ENCODE assay signal across 1 cellular context in the genomic region with DNA sequence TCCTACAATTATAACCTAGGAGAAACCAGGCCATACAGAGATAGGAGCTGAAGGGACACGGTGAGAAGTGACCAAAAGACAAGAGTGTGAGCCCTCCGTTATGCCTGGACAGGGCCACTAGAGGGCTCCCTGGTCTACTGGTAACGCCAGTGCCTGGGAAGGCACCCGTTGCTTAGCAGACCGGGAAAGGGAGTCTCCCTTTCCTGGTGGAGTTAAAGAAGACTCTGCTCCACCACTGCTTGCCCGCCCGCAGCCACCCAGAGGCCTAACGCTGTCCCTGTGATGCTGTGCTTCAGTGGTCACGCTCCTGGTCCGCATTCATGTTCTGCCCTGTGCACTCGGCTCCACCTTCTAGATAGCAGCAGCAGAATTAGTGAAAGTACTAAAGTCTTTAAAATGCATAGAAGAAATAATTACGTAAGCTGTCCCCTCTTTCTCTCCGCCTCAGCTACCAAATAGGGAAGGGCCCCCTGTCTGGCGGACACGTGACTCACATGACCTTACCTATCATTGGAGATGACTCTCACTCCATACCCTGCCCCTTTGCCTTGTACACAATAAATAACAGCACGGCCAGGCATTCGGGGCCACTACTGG.
TF ChIP-seq lines count a peak whose summit lies in the region.

No MANE protein-coding gene starts in this region.

TF ChIP-seq in GM12878, 131 proteins besides CTCF, POLR2A, EP300 and RAD21:
- peak in 1 of 2 experiments; percentile 30; a peak in 2 of 4 replicates for TF ChIP-seq BHLHE40 (IDR thresholded peaks at IDR 0.05; ENCODE audit: borderline replicate concordance in 1 of 2, low read depth in 2 of 2, low read length in 1 of 2)
- peak; percentile 59 for TF ChIP-seq IKZF1 (conservative IDR thresholded peaks at IDR 0.05)
- TF ChIP-seq RB1 (IDR thresholded peaks at IDR 0.05; ENCODE audit: borderline replicate concordance) = peak; percentile 58; the same call in 1 of the 2 replicates
- peak; percentile 71 for TF ChIP-seq SMC3 (IDR thresholded peaks at IDR 0.05; ENCODE audit: borderline replicate concordance, low read length)
- 0 out of 2 replicates have a peak, but pooled peaks have one; percentile 30 for TF ChIP-seq LARP7 (IDR thresholded peaks at IDR 0.05)
- no peak for TF ChIP-seq POLR2AphosphoS2 (IDR thresholded peaks at IDR 0.05; ENCODE audit: low read depth, low read length)
- TF ChIP-seq, protein P1, sequence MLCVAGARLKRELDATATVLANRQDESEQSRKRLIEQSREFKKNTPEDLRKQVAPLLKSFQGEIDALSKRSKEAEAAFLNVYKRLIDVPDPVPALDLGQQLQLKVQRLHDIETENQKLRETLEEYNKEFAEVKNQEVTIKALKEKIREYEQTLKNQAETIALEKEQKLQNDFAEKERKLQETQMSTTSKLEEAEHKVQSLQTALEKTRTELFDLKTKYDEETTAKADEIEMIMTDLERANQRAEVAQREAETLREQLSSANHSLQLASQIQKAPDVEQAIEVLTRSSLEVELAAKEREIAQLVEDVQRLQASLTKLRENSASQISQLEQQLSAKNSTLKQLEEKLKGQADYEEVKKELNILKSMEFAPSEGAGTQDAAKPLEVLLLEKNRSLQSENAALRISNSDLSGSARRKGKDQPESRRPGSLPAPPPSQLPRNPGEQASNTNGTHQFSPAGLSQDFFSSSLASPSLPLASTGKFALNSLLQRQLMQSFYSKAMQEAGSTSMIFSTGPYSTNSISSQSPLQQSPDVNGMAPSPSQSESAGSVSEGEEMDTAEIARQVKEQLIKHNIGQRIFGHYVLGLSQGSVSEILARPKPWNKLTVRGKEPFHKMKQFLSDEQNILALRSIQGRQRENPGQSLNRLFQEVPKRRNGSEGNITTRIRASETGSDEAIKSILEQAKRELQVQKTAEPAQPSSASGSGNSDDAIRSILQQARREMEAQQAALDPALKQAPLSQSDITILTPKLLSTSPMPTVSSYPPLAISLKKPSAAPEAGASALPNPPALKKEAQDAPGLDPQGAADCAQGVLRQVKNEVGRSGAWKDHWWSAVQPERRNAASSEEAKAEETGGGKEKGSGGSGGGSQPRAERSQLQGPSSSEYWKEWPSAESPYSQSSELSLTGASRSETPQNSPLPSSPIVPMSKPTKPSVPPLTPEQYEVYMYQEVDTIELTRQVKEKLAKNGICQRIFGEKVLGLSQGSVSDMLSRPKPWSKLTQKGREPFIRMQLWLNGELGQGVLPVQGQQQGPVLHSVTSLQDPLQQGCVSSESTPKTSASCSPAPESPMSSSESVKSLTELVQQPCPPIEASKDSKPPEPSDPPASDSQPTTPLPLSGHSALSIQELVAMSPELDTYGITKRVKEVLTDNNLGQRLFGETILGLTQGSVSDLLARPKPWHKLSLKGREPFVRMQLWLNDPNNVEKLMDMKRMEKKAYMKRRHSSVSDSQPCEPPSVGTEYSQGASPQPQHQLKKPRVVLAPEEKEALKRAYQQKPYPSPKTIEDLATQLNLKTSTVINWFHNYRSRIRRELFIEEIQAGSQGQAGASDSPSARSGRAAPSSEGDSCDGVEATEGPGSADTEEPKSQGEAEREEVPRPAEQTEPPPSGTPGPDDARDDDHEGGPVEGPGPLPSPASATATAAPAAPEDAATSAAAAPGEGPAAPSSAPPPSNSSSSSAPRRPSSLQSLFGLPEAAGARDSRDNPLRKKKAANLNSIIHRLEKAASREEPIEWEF (IDR thresholded peaks at IDR 0.05; ENCODE audit: insufficient replicate concordance, low read depth, low read length) = no peak
- TF ChIP-seq NBN (IDR thresholded peaks at IDR 0.05) = 0 out of 2 replicates have a peak, but pooled peaks have one; percentile 26
- peak; percentile 47; the same call in 1 of the 2 replicates for TF ChIP-seq PAX5 (IDR thresholded peaks at IDR 0.05; ENCODE audit: borderline replicate concordance, low read depth, low read length)
- TF ChIP-seq ETV6 (conservative IDR thresholded peaks at IDR 0.05 in 1 of 2, IDR thresholded peaks at IDR 0.05 in 1 of 2; ENCODE audit: borderline replicate concordance in 1 of 2, low read depth in 1 of 2) = no peak
- TF ChIP-seq RAD51 (IDR thresholded peaks at IDR 0.05) = peak; percentile 35; the same call in 1 of the 2 replicates
- TF ChIP-seq SPI1 (IDR thresholded peaks at IDR 0.05; ENCODE audit: borderline replicate concordance, insufficient read depth, low read depth, low read length) = no peak
